Comparison of ENCODE assay signal across 1 cellular context in the genomic region with DNA sequence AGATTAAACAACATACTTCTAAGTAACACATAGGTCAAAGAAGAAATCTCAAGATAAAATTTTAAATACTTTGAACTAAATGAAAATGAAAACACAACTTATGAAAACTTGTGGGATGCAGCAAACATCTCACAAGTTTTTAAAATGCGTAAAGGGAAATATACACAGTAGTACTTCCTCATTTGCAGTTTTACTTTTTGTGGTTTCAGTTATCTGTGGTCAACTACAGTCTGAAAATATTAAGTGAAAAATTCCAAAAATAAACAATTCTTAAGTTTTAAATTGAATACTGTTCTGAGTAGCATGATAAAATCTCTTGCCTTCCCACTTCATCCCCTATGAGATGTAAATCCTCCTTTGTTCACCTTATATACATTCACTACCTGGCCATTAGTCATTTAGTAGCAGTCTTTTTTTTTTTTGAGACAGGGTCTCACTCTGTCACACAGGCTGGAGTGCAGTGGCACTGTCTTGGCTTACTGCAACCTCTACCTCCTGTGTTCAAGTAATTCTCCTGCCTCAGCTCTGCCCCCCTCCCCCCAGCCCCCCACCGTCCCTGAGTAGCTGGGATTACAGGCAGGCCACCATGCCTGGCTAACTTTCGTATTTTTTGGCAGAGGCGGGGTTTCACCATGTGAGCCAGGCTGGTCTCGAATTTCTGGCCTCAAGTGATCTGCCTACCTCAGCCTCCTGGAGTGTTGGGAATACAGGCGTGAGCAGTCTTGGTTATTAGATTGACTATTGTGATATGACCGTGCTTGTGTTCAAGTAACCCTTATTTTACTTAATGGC.
TF ChIP-seq lines count a peak whose summit lies in the region.

No MANE protein-coding gene starts in this region.

TF ChIP-seq in GM23338, 12 proteins besides CTCF, POLR2A, EP300 and RAD21 (continued from another document):
- TF ChIP-seq, protein P1, sequence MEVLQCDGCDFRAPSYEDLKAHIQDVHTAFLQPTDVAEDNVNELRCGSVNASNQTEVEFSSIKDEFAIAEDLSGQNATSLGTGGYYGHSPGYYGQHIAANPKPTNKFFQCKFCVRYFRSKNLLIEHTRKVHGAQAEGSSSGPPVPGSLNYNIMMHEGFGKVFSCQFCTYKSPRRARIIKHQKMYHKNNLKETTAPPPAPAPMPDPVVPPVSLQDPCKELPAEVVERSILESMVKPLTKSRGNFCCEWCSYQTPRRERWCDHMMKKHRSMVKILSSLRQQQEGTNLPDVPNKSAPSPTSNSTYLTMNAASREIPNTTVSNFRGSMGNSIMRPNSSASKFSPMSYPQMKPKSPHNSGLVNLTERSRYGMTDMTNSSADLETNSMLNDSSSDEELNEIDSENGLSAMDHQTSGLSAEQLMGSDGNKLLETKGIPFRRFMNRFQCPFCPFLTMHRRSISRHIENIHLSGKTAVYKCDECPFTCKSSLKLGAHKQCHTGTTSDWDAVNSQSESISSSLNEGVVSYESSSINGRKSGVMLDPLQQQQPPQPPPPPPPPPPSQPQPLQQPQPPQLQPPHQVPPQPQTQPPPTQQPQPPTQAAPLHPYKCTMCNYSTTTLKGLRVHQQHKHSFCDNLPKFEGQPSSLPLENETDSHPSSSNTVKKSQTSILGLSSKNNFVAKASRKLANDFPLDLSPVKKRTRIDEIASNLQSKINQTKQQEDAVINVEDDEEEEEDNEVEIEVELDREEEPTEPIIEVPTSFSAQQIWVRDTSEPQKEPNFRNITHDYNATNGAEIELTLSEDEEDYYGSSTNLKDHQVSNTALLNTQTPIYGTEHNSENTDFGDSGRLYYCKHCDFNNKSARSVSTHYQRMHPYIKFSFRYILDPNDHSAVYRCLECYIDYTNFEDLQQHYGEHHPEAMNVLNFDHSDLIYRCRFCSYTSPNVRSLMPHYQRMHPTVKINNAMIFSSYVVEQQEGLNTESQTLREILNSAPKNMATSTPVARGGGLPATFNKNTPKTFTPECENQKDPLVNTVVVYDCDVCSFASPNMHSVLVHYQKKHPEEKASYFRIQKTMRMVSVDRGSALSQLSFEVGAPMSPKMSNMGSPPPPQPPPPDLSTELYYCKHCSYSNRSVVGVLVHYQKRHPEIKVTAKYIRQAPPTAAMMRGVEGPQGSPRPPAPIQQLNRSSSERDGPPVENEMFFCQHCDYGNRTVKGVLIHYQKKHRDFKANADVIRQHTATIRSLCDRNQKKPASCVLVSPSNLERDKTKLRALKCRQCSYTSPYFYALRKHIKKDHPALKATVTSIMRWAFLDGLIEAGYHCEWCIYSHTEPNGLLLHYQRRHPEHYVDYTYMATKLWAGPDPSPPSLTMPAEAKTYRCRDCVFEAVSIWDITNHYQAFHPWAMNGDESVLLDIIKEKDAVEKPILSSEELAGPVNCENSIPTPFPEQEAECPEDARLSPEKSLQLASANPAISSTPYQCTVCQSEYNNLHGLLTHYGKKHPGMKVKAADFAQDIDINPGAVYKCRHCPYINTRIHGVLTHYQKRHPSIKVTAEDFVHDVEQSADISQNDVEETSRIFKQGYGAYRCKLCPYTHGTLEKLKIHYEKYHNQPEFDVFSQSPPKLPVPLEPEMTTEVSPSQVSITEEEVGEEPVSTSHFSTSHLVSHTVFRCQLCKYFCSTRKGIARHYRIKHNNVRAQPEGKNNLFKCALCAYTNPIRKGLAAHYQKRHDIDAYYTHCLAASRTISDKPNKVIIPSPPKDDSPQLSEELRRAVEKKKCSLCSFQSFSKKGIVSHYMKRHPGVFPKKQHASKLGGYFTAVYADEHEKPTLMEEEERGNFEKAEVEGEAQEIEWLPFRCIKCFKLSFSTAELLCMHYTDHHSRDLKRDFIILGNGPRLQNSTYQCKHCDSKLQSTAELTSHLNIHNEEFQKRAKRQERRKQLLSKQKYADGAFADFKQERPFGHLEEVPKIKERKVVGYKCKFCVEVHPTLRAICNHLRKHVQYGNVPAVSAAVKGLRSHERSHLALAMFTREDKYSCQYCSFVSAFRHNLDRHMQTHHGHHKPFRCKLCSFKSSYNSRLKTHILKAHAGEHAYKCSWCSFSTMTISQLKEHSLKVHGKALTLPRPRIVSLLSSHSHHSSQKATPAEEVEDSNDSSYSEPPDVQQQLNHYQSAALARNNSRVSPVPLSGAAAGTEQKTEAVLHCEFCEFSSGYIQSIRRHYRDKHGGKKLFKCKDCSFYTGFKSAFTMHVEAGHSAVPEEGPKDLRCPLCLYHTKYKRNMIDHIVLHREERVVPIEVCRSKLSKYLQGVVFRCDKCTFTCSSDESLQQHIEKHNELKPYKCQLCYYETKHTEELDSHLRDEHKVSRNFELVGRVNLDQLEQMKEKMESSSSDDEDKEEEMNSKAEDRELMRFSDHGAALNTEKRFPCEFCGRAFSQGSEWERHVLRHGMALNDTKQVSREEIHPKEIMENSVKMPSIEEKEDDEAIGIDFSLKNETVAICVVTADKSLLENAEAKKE (CRISPR knock-in tag; IDR thresholded peaks at IDR 0.05) = no peak
- TF ChIP-seq, protein P2, sequence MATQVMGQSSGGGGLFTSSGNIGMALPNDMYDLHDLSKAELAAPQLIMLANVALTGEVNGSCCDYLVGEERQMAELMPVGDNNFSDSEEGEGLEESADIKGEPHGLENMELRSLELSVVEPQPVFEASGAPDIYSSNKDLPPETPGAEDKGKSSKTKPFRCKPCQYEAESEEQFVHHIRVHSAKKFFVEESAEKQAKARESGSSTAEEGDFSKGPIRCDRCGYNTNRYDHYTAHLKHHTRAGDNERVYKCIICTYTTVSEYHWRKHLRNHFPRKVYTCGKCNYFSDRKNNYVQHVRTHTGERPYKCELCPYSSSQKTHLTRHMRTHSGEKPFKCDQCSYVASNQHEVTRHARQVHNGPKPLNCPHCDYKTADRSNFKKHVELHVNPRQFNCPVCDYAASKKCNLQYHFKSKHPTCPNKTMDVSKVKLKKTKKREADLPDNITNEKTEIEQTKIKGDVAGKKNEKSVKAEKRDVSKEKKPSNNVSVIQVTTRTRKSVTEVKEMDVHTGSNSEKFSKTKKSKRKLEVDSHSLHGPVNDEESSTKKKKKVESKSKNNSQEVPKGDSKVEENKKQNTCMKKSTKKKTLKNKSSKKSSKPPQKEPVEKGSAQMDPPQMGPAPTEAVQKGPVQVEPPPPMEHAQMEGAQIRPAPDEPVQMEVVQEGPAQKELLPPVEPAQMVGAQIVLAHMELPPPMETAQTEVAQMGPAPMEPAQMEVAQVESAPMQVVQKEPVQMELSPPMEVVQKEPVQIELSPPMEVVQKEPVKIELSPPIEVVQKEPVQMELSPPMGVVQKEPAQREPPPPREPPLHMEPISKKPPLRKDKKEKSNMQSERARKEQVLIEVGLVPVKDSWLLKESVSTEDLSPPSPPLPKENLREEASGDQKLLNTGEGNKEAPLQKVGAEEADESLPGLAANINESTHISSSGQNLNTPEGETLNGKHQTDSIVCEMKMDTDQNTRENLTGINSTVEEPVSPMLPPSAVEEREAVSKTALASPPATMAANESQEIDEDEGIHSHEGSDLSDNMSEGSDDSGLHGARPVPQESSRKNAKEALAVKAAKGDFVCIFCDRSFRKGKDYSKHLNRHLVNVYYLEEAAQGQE (IDR thresholded peaks at IDR 0.05; ENCODE audit: unreplicated experiment) = no peak
- no peak for TF ChIP-seq STAT1 (IDR thresholded peaks at IDR 0.05; ENCODE audit: unreplicated experiment)
- TF ChIP-seq NANOG (IDR thresholded peaks at IDR 0.05; ENCODE audit: borderline replicate concordance) = no peak
- TF ChIP-seq JUNB (IDR thresholded peaks at IDR 0.05; ENCODE audit: unreplicated experiment) = no peak
- TF ChIP-seq POLR2AphosphoS5 (IDR thresholded peaks at IDR 0.05; ENCODE audit: low read depth) = no peak
- no peak for TF ChIP-seq EZH2phosphoT487 (IDR thresholded peaks at IDR 0.05; ENCODE audit: unreplicated experiment)
